In genomic region chr4:89897867-89898266, GRCh38 we compare ENCODE assay signal across 19 cellular contexts. TPM values are rescaled to one million over a fixed set of nuclear protein-coding genes. Genes with fewer than 3 reads are reported as not detected.
"Had no signal": no experiment of that assay in that cellular context is flagged by ENCODE, and none has a peak within 500 bp of the region (broad histone marks: within the 10 kb centered on the region; RNA-seq: fewer than 3 reads in every experiment).

No MANE protein-coding gene starts in this region.

- H3K27ac ChIP-seq: PC-9 had no signal

- DNase-seq: activated CD4-positive, alpha-beta T cell treated with anti-CD3 and anti-CD28 coated beads for 48 hours; activated CD4-positive, alpha-beta T cell treated with anti-CD3 and anti-CD28 coated beads, Interleukin-2, amount 50 U/mL, for 48 hours; activated CD4-positive, CD25-positive, alpha-beta regulatory T cell treated with anti-CD3 and anti-CD28 coated beads, Interleukin-2, amount 50 U/mL, for 72 hours; activated CD8-positive, alpha-beta memory T cell treated with anti-CD3 and anti-CD28 coated beads, Interleukin-2, amount 10 ng/mL, durations not matched to agents 7 days and 5 days; activated effector memory CD4-positive, alpha-beta T cell treated with anti-CD3 and anti-CD28 coated beads, Interleukin-2, amount 50 U/mL, for 16 hours; activated naive CD4-positive, alpha-beta T cell treated with Interleukin-2 at 50 U/mL for 16 hours; activated T-cell treated with anti-CD3 and anti-CD28 coated beads, Interleukin-2, amount 50 U/mL, for 4 hours; amygdala; central memory CD4-positive, alpha-beta T cell; MM.1S; NCI-H1105 treated with DMSO at 0.1 percent for 48 hours; NCI-H1436 treated with DMSO at 0.1 percent for 48 hours; NCI-H187; NCI-H2081; NCI-H510A treated with DMSO at 0.1 percent for 48 hours; PC-9; SHP77 treated with DMSO at 0.1 percent for 48 hours had no signal

- H2AFZ ChIP-seq: PC-9 had no signal

- ATAC-seq: activated CD8-positive, alpha-beta memory T cell treated with anti-CD3 and anti-CD28 coated beads, Interleukin-2, amount 10 ng/mL, durations not matched to agents 7 days and 5 days; WTC11 had no signal

- H3K4me2 ChIP-seq: PC-9 had no signal

- FAIRE-seq: bronchial epithelial cell had no signal

- H3K4me3 ChIP-seq: PC-9 had no signal

RNA-seq across cellular contexts. Expression of gene MMRN1, which starts 3.2 kb away (rescaled TPM):
- total RNA-seq: PC-9, WTC11 had no signal
